8 cellular contexts compared by ENCODE assay signal in the genomic region with DNA sequence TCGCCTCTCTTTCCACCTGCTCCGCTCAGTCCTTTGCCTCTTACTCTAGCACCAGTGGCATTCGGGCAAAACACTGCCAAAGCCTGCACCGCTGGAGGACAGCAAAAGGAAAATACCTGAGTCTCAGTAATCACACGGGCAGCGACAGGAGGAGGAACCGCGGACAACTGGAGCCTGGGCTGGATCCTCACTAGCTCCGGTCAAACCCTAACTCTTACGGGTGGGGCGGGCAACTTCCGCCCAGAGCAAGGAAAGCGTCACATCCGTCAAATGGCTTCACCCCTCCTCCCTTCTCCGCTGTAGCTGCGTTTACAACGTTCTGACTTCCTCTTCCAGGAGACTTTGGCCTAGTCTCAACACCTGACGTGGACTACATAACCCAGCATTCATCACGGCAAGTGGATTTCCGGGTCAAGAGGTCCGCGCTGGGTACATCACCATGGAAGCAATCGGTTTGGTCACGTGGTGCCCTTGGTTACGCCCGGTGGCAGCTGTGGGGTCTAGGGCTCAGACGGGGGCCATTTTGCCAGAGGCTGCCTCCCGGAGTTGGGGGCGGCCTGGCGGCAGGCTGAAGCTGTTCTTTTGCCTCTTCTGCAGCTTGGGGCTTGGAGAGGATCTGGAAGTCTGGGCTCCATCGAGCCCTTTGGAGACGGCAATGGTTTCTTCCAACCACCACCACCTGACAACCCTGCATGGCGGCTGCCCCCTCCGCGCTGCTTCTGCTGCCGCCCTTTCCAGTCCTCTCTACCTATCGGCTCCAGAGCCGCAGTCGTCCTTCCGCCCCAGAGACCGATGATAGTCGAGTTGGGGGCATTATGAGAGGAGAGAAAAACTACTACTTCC. TPM values are rescaled to one million over a fixed set of nuclear protein-coding genes. Genes with fewer than 3 reads are reported as not detected.
DNase-seq lines count a peak whose midpoint lies in the region; ATAC-seq, FAIRE-seq and TF ChIP-seq lines count a peak whose summit lies in the region.

A gene with protein sequence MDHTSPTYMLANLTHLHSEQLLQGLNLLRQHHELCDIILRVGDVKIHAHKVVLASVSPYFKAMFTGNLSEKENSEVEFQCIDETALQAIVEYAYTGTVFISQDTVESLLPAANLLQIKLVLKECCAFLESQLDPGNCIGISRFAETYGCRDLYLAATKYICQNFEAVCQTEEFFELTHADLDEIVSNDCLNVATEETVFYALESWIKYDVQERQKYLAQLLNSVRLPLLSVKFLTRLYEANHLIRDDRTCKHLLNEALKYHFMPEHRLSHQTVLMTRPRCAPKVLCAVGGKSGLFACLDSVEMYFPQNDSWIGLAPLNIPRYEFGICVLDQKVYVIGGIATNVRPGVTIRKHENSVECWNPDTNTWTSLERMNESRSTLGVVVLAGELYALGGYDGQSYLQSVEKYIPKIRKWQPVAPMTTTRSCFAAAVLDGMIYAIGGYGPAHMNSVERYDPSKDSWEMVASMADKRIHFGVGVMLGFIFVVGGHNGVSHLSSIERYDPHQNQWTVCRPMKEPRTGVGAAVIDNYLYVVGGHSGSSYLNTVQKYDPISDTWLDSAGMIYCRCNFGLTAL (minus strand): TSS at position 218 of the 843 bp plus-strand sequence. CDS start 16,019 bp downstream, outside the sequence.
A gene with protein sequence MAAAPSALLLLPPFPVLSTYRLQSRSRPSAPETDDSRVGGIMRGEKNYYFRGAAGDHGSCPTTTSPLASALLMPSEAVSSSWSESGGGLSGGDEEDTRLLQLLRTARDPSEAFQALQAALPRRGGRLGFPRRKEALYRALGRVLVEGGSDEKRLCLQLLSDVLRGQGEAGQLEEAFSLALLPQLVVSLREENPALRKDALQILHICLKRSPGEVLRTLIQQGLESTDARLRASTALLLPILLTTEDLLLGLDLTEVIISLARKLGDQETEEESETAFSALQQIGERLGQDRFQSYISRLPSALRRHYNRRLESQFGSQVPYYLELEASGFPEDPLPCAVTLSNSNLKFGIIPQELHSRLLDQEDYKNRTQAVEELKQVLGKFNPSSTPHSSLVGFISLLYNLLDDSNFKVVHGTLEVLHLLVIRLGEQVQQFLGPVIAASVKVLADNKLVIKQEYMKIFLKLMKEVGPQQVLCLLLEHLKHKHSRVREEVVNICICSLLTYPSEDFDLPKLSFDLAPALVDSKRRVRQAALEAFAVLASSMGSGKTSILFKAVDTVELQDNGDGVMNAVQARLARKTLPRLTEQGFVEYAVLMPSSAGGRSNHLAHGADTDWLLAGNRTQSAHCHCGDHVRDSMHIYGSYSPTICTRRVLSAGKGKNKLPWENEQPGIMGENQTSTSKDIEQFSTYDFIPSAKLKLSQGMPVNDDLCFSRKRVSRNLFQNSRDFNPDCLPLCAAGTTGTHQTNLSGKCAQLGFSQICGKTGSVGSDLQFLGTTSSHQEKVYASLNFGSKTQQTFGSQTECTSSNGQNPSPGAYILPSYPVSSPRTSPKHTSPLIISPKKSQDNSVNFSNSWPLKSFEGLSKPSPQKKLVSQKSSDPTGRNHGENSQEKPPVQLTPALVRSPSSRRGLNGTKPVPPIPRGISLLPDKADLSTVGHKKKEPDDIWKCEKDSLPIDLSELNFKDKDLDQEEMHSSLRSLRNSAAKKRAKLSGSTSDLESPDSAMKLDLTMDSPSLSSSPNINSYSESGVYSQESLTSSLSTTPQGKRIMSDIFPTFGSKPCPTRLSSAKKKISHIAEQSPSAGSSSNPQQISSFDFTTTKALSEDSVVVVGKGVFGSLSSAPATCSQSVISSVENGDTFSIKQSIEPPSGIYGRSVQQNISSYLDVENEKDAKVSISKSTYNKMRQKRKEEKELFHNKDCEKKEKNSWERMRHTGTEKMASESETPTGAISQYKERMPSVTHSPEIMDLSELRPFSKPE (N-terminal part only) (plus strand): TSS at position 461 of the 843 bp plus-strand sequence. CDS start 232 bp downstream, at position 693.

- no peaks in the 10 kb centered on the region for H3K9me3 ChIP-seq in right atrium auricular region
- no peaks in the 10 kb centered on the region for H3K9me3 ChIP-seq in psoas muscle

- intact Hi-C loops in psoas muscle (cut with DNase I): loop anchor here (2.0 to 10.0 kb wide), 4 partner anchors 65 to 173 kb away; partner anchors contain the start of genes FANCM (in 2 of the 2), FKBP3 (in 2 of the 2) and PRPF39 (in 2 of the 2)

- H3K4me1 ChIP-seq in right atrium auricular region: peaks cover 0 to 60% of the 10 kb centered on the region in 2 donors
- peaks cover 65% of the 10 kb centered on the region for H3K4me1 ChIP-seq in psoas muscle

- WGBS in psoas muscle, 3 donors: 0% methylated on average over 40 to 42 of the region's 42 CpGs

- peak within 1 kb of the TSS; percentile 71 to 87 for H3K4me3 ChIP-seq in right atrium auricular region
- H3K4me3 ChIP-seq in psoas muscle: peak within 1 kb of the TSS; percentile 89

- peak; percentile 90 for TF ChIP-seq POLR2A in GM15510 (IDR thresholded peaks at IDR 0.05; ENCODE audit: borderline replicate concordance, extremely low read depth, insufficient read length)

- H3K27me3 ChIP-seq in right atrium auricular region: no peaks in the 10 kb centered on the region
- H3K27me3 ChIP-seq in psoas muscle (ENCODE audit: insufficient read depth in 3 of 3, low read length in 2 of 3): no peaks in the 10 kb centered on the region

- no peaks in the 10 kb centered on the region for H3K36me3 ChIP-seq in right atrium auricular region
- no peaks in the 10 kb centered on the region for H3K36me3 ChIP-seq in psoas muscle (ENCODE audit: insufficient read depth in 1 of 2, low read depth in 1 of 2)

- TF ChIP-seq CTCF in right atrium auricular region (IDR thresholded peaks at IDR 0.05) (no peak), psoas muscle (IDR thresholded peaks at IDR 0.05) (no peak)

- ATAC-seq in HG02884 (IDR thresholded peaks at IDR 0.05; ENCODE audit: unreplicated experiment) (peak; percentile 95), psoas muscle (peak; percentile 91 to 98 (median 96))

- DNase-seq in NCI-H146 treated with DMSO at 0.1 percent for 48 hours (lab: John Stamatoyannopoulos, UW; ENCODE audit: unreplicated experiment): peak; percentile 99
- DNase-seq in T-helper 1 cell: peak; percentile 86 to 99 (median 96)
- DNase-seq in amygdala (lab: John Stamatoyannopoulos, UW): peak; percentile 74 to 100 (median 99)
- DNase-seq in right atrium auricular region (ENCODE audit: low spot score): peak; percentile 100
- DNase-seq in psoas muscle: peak; percentile 95 to 97
- DNase-seq in urothelium cell line (ENCODE audit: low spot score): peak; percentile 100

- FAIRE-seq in urothelium cell line (lab: Jason Lieb, UNC): peak; percentile 99

- H3K27ac ChIP-seq in right atrium auricular region: peak within 1 kb of the TSS; percentile 86 to 90
- peak within 1 kb of the TSS; percentile 90 for H3K27ac ChIP-seq in psoas muscle

RNA-seq across cellular contexts. Expression of the first gene that starts in this region (rescaled TPM):
- total RNA-seq in right atrium auricular region: 1 to 10 TPM; 6.4 to 8.5 TPM
- total RNA-seq in psoas muscle: 10 to 100 TPM; 10.4 to 15.5 (median 13.0) TPM
- polyA plus RNA-seq in psoas muscle: 10 to 100 TPM in 1 of 3 donors, 1 to 10 TPM in 2; 3.3 to 12.2 (median 4.5) TPM

RNA-seq across cellular contexts. Expression of the second gene that starts in this region (rescaled TPM):
- 10 to 100 TPM; 15.1 to 24.7 TPM for total RNA-seq in right atrium auricular region
- 10 to 100 TPM in 3 of 4 donors, 1 to 10 TPM in 1; 9.1 to 16.0 (median 11.5) TPM for total RNA-seq in psoas muscle
- 1 to 10 TPM; 5.1 to 8.7 (median 5.9) TPM for polyA plus RNA-seq in psoas muscle

Comparison
In these comparisons a context has a peak if more than half of its experiments do, and no peak if none do; other contexts are left out.
1. Peak in every context shown above with its lines: DNase-seq, ATAC-seq, H3K4me3 ChIP-seq and H3K27ac ChIP-seq.